Comparison of ENCODE assay signal across 9 cellular contexts in the genomic region with DNA sequence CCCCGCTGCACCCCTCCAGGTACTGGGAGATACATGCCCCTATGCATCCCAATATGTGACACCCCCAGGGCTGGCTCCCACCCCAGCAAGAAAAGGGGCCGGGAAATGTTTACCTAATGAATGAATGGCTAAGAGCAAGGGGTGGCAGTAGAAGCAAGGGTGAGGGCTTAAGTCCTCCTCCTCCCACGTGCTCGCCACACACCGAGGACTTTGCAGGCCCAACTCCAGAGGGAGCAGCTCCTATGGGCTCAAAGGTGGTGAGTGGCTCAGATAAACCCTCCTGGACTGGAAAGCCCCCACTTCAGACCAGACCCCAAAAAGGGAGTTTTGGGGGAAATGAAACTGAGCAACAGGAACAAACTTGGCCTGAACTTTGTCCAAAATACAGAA. TPM values are rescaled to one million over a fixed set of nuclear protein-coding genes. Genes with fewer than 3 reads are reported as not detected.
DNase-seq lines count a peak whose midpoint lies in the region; TF ChIP-seq lines count a peak whose summit lies in the region.
"Had no signal": no experiment of that assay in that cellular context is flagged by ENCODE, and none has a peak within 500 bp of the region (broad histone marks: within the 10 kb centered on the region; RNA-seq: fewer than 3 reads in every experiment).

No MANE protein-coding gene starts in this region.

- peaks cover 68% of the 10 kb centered on the region for H3K4me1 Mint-ChIP-seq in endodermal cell
- H3K4me1 Mint-ChIP-seq in activated T-helper 2 cell treated with anti-CD3 and anti-CD28 coated beads, Interferon-gamma antibody, Interleukin-2, Interleukin-4, amounts not matched to agents 10 μg/mL and 5 μg/mL and 100 μg/mL, durations not matched to agents 14 hours and 24 hours and 36 hours (ENCODE audit: low read depth) = no peaks in the 10 kb centered on the region

- no peak overlapping the region for H3K4me3 Mint-ChIP-seq in endodermal cell
- H3K4me3 Mint-ChIP-seq in activated T-helper 2 cell treated with anti-CD3 and anti-CD28 coated beads, Interferon-gamma antibody, Interleukin-2, Interleukin-4, amounts not matched to agents 10 μg/mL and 5 μg/mL and 100 μg/mL, durations not matched to agents 14 hours and 24 hours and 36 hours (ENCODE audit: low read depth) = no peak overlapping the region

- H3K27me3 ChIP-seq in HUES64 (ENCODE audit: insufficient read depth, low read length) = no peaks in the 10 kb centered on the region
- no peaks in the 10 kb centered on the region for H3K27me3 ChIP-seq in endodermal cell (ENCODE audit: control insufficient read depth, insufficient read depth, low read length, poor library complexity, severe bottlenecking)

- 62% methylated on average over 5 of the region's 5 CpGs for whole genome bisulfite sequencing in HUES64
- 70 to 73% methylated on average over 3 to 5 of the region's 5 CpGs for WGBS in endodermal cell (ENCODE audit: insufficient coverage in 1 of 2, insufficient read length in 1 of 2), 2 experiments

- no peak overlapping the region for H3K4me3 ChIP-seq in HUES64 (ENCODE audit: low read length)
- no peak overlapping the region for H3K4me3 ChIP-seq in endodermal cell (ENCODE audit: low read length)

- H3K36me3 ChIP-seq in HUES64 (ENCODE audit: insufficient read depth, low read length) (0 out of 2 replicates have a peak, but pooled peaks cover 3% of the 10 kb centered on the region), endodermal cell (ENCODE audit: control insufficient read depth, insufficient read depth, low read length) (no peaks in the 10 kb centered on the region)

- no peaks in the 10 kb centered on the region for H3K9me3 Mint-ChIP-seq in endodermal cell
- H3K9me3 Mint-ChIP-seq in activated T-helper 2 cell treated with anti-CD3 and anti-CD28 coated beads, Interferon-gamma antibody, Interleukin-2, Interleukin-4, amounts not matched to agents 10 μg/mL and 5 μg/mL and 100 μg/mL, durations not matched to agents 14 hours and 24 hours and 36 hours = no peaks in the 10 kb centered on the region

- intact Hi-C loops in activated T-helper 2 cell treated with anti-CD3 and anti-CD28 coated beads, Interferon-gamma antibody, Interleukin-2, Interleukin-4, amounts not matched to agents 10 μg/mL and 5 μg/mL and 100 μg/mL, durations not matched to agents 14 hours and 24 hours and 36 hours (cut with micrococcal nuclease) = no loop called here

- H3K9me3 ChIP-seq in HUES64 (ENCODE audit: insufficient read depth, low read depth, low read length) (no peaks in the 10 kb centered on the region), endodermal cell (ENCODE audit: control insufficient read depth, low read length) (no peaks in the 10 kb centered on the region)

- no peaks in the 10 kb centered on the region for H3K36me3 Mint-ChIP-seq in endodermal cell (ENCODE audit: low read depth)
- H3K36me3 Mint-ChIP-seq in activated T-helper 2 cell treated with anti-CD3 and anti-CD28 coated beads, Interferon-gamma antibody, Interleukin-2, Interleukin-4, amounts not matched to agents 10 μg/mL and 5 μg/mL and 100 μg/mL, durations not matched to agents 14 hours and 24 hours and 36 hours (ENCODE audit: low read depth) = no peaks in the 10 kb centered on the region

- H3K27me3 Mint-ChIP-seq in endodermal cell (ENCODE audit: insufficient read depth) = peaks cover 6% of the 10 kb centered on the region
- peaks cover 4% of the 10 kb centered on the region for H3K27me3 Mint-ChIP-seq in activated T-helper 2 cell treated with anti-CD3 and anti-CD28 coated beads, Interferon-gamma antibody, Interleukin-2, Interleukin-4, amounts not matched to agents 10 μg/mL and 5 μg/mL and 100 μg/mL, durations not matched to agents 14 hours and 24 hours and 36 hours (ENCODE audit: low read depth)

- peak; percentile 29 for TF ChIP-seq CTCF in endodermal cell (conservative IDR thresholded peaks at IDR 0.05)

- peak; percentile 28 to 50 for DNase-seq in NOMO-1 (lab: John Stamatoyannopoulos, UW; ENCODE audit: unreplicated experiment in 2 of 2)
- no peak for DNase-seq in NOMO-1 treated with dmso at 0.1 percent for 144 hours (lab: John Stamatoyannopoulos, UW; ENCODE audit: unreplicated experiment)
- no peak for DNase-seq in endodermal cell
- DNase-seq in substantia nigra (lab: John Stamatoyannopoulos, UW) = peak in 3 of 49 donors; percentile 23 to 64 (median 30)
- DNase-seq in activated T-helper 2 cell treated with anti-CD3 and anti-CD28 coated beads, Interferon-gamma antibody, Interleukin-2, Interleukin-4, amounts not matched to agents 10 μg/mL and 5 μg/mL and 100 μg/mL, durations not matched to agents 14 hours and 24 hours and 36 hours (ENCODE audit: low spot score) = no peak
- no peak for DNase-seq in HK-2 (ENCODE audit: unreplicated experiment)
- DNase-seq in NCI-H345 (lab: John Stamatoyannopoulos, UW) = no peak
- DNase-seq: activated naive CD4-positive, alpha-beta T cell treated with anti-CD3 and anti-CD28 coated beads, Interleukin-2, amount 50 U/mL, for 16 hours had no signal

- H3K9ac ChIP-seq in HUES64 (ENCODE audit: low read depth, low read length) (no peak overlapping the region), endodermal cell (ENCODE audit: extremely low read depth, low read length, poor library complexity, severe bottlenecking) (no peak overlapping the region)

- peak overlapping the region; percentile 90; the same call in 1 of the 2 replicates for H3K27ac ChIP-seq in HUES64 (ENCODE audit: low read depth, low read length)
- H3K27ac ChIP-seq in endodermal cell (ENCODE audit: low read depth, low read length) = peak overlapping the region; percentile 100
- peak overlapping the region; percentile 93 for H3K27ac ChIP-seq in substantia nigra (ENCODE audit: low read depth, low read length, poor library complexity, severe bottlenecking)

- no peak overlapping the region for H3K27ac Mint-ChIP-seq in endodermal cell
- H3K27ac Mint-ChIP-seq in activated T-helper 2 cell treated with anti-CD3 and anti-CD28 coated beads, Interferon-gamma antibody, Interleukin-2, Interleukin-4, amounts not matched to agents 10 μg/mL and 5 μg/mL and 100 μg/mL, durations not matched to agents 14 hours and 24 hours and 36 hours = no peak overlapping the region

- H3K4me1 ChIP-seq in HUES64 (ENCODE audit: insufficient read depth, low read length) (peaks cover 45% of the 10 kb centered on the region), endodermal cell (ENCODE audit: control insufficient read depth, insufficient read depth, low read length) (peaks cover 19% of the 10 kb centered on the region)

RNA-seq across cellular contexts. Expression of a gene that starts 11.4 kb away (rescaled TPM):
- 7.0 TPM for polyA plus RNA-seq in HUES64 (2013, experiment 1 of 2)
- 7.9 TPM for polyA plus RNA-seq in HUES64 (2013, experiment 2 of 2)
- total RNA-seq in endodermal cell = 10 to 100 TPM in 1 of 2 donors, 1 to 10 TPM in 1; 7.9 to 10.2 TPM
- polyA plus RNA-seq in endodermal cell (2013, experiment 1 of 2) = 22.4 TPM
- polyA plus RNA-seq in endodermal cell (2013, experiment 2 of 2) = 17.5 TPM
- 1.5 and 2.0 TPM in 2 replicates for total RNA-seq in activated T-helper 2 cell treated with anti-CD3 and anti-CD28 coated beads, Interferon-gamma antibody, Interleukin-2, Interleukin-4, amounts not matched to agents 10 μg/mL and 5 μg/mL and 100 μg/mL, durations not matched to agents 14 hours and 24 hours and 36 hours

RNA-seq across cellular contexts. Expression of a gene that starts 37.1 kb away (rescaled TPM):
- 6.7 TPM for polyA plus RNA-seq in HUES64 (2013, experiment 1 of 2)
- 6.8 TPM for polyA plus RNA-seq in HUES64 (2013, experiment 2 of 2)
- total RNA-seq in endodermal cell = 10 to 100 TPM; 29.6 to 41.6 TPM
- 10.4 TPM for polyA plus RNA-seq in endodermal cell (2013, experiment 1 of 2)
- 12.1 TPM for polyA plus RNA-seq in endodermal cell (2013, experiment 2 of 2)
- 68.8 and 80.3 TPM in 2 replicates for total RNA-seq in activated T-helper 2 cell treated with anti-CD3 and anti-CD28 coated beads, Interferon-gamma antibody, Interleukin-2, Interleukin-4, amounts not matched to agents 10 μg/mL and 5 μg/mL and 100 μg/mL, durations not matched to agents 14 hours and 24 hours and 36 hours

Comparison
In these comparisons a context has a peak if more than half of its experiments do, and no peak if none do; other contexts are left out.
1. DNase-seq: peak in NOMO-1 (2 of 2); none in NOMO-1 treated with dmso at 0.1 percent for 144 hours (single experiment), endodermal cell (single experiment), activated T-helper 2 cell treated with anti-CD3 and anti-CD28 coated beads, Interferon-gamma antibody, Interleukin-2, Interleukin-4, amounts not matched to agents 10 μg/mL and 5 μg/mL and 100 μg/mL, durations not matched to agents 14 hours and 24 hours and 36 hours (single experiment), HK-2 (single experiment) and NCI-H345 (single experiment).
2. Peak in every context shown above with its lines, with median percentiles within 50 percentile points of each other: H3K27ac ChIP-seq.